ENCODE assay signal across 9 cellular contexts in the genomic region with DNA sequence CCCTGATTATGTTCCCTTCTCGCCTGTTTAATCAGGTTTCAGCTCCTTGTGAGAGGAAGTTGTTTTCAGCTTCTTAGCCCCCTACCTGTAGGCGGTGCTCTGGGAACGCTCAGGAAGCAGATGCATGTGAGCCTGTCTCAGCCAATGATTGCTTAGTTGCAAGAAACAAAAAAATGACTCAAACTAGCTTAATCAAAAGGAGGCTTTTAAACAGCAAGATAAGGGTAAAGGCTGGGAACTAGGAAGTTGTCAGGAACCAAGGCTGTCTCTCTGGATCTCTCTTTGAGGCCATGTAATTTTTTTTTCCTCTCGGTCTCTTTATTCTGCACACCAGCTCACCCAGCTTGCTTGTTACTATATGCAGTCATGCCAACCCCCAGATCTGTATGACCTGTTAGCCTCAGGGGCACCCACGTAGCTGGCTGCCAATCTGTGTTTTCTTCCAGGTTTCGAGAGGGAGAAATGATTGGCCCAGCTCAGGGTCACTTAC.
A peak's percentile ranks its signal among the peaks of the same experiment; 100 is the strongest.
DNase-seq lines count a peak whose midpoint lies in the region; ATAC-seq and TF ChIP-seq lines count a peak whose summit lies in the region.
"Had no signal": no experiment of that assay in that cellular context is flagged by ENCODE, and none has a peak within 500 bp of the region (broad histone marks: within the 10 kb centered on the region; RNA-seq: fewer than 3 reads in every experiment).

No MANE protein-coding gene starts in this region.

- peaks cover 8% of the 10 kb centered on the region for H3K36me3 Mint-ChIP-seq in activated naive CD8-positive, alpha-beta T cell treated with anti-CD3 and anti-CD28 coated beads for 36 hours
- peaks cover 64% of the 10 kb centered on the region for H3K36me3 Mint-ChIP-seq in CD8-positive, alpha-beta T cell

- H3K4me3 ChIP-seq in Loucy (ENCODE audit: low read length, poor library complexity, severe bottlenecking), result no peak overlapping the region
- H3K4me3 ChIP-seq in iPS-15b (ENCODE audit: low read depth, low read length), result no peak overlapping the region
- H3K4me3 ChIP-seq in CD8-positive, alpha-beta T cell (ENCODE audit: low read depth, low read length), result no peak overlapping the region
- H3K4me3 ChIP-seq: vagina had no signal

- no peaks in the 10 kb centered on the region for H3K9me3 Mint-ChIP-seq in activated naive CD8-positive, alpha-beta T cell treated with anti-CD3 and anti-CD28 coated beads for 36 hours
- no peaks in the 10 kb centered on the region for H3K9me3 Mint-ChIP-seq in CD8-positive, alpha-beta T cell

- H3K79me2 ChIP-seq in Loucy (ENCODE audit: insufficient read depth, low read length), result no peaks in the 10 kb centered on the region

- intact Hi-C loops in CD8-positive, alpha-beta T cell (cut with DNase I, micrococcal nuclease), result no loop called here

- H3K4me3 Mint-ChIP-seq in activated naive CD8-positive, alpha-beta T cell treated with anti-CD3 and anti-CD28 coated beads for 36 hours, result no peak overlapping the region
- H3K4me3 Mint-ChIP-seq in CD8-positive, alpha-beta T cell, result no peak overlapping the region

- no peaks in the 10 kb centered on the region for H3K9me3 ChIP-seq in Loucy (ENCODE audit: insufficient read depth, low read depth, low read length)
- no peaks in the 10 kb centered on the region for H3K9me3 ChIP-seq in iPS-15b (ENCODE audit: control insufficient read depth, insufficient read depth, low read length)
- no peaks in the 10 kb centered on the region for H3K9me3 ChIP-seq in CD8-positive, alpha-beta T cell (ENCODE audit: low read length)
- H3K9me3 ChIP-seq: vagina had no signal

- H3K4me1 Mint-ChIP-seq in activated naive CD8-positive, alpha-beta T cell treated with anti-CD3 and anti-CD28 coated beads for 36 hours, result peaks cover 20% of the 10 kb centered on the region
- peaks cover 11% of the 10 kb centered on the region for H3K4me1 Mint-ChIP-seq in CD8-positive, alpha-beta T cell (ENCODE audit: low read depth)

- H3K4me1 ChIP-seq in Loucy (ENCODE audit: insufficient read depth, low read length, poor library complexity, severe bottlenecking), result peaks cover 20% of the 10 kb centered on the region
- H3K4me1 ChIP-seq in iPS-15b (ENCODE audit: control insufficient read depth, insufficient read depth, low read length), result peaks cover 6% of the 10 kb centered on the region
- H3K4me1 ChIP-seq in CD8-positive, alpha-beta T cell (ENCODE audit: insufficient read depth, low read length), result no peaks in the 10 kb centered on the region

- H3K9ac ChIP-seq in Loucy (ENCODE audit: low read depth, low read length, poor library complexity, severe bottlenecking) (no peak overlapping the region), iPS-15b (ENCODE audit: low read depth, low read length) (peak overlapping the region; percentile 16)

- no peaks in the 10 kb centered on the region for H3F3A ChIP-seq in Loucy (ENCODE audit: low read depth)

- H3K27me3 Mint-ChIP-seq in activated naive CD8-positive, alpha-beta T cell treated with anti-CD3 and anti-CD28 coated beads for 36 hours, result no peaks in the 10 kb centered on the region
- no peaks in the 10 kb centered on the region for H3K27me3 Mint-ChIP-seq in CD8-positive, alpha-beta T cell (ENCODE audit: low read depth)

- CTCF ChIA-PET in CD8-positive, alpha-beta T cell (lab: Charles Lee), result interaction anchor here (0.7 to 3.2 kb wide), 7 partner anchors 7 to 714 kb away, joined by 3 to 15 read pairs (median 5); partner anchors contain the start of gene TLR10

- no peak overlapping the region for H2AFZ ChIP-seq in Loucy (ENCODE audit: low read length)

- peaks cover 12% of the 10 kb centered on the region; the same call in 1 of the 2 replicates for H3K36me3 ChIP-seq in Loucy (ENCODE audit: insufficient read depth, low read length)
- H3K36me3 ChIP-seq in iPS-15b (ENCODE audit: control insufficient read depth, insufficient read depth, low read length), result peaks cover 2% of the 10 kb centered on the region
- no peaks in the 10 kb centered on the region for H3K36me3 ChIP-seq in CD8-positive, alpha-beta T cell (ENCODE audit: insufficient read depth, low read length)
- H3K36me3 ChIP-seq: vagina had no signal

- no peaks in the 10 kb centered on the region for H3K9me2 ChIP-seq in Loucy (replicated peaks; ENCODE audit: low read depth, low read length)

- DNase-seq in ELF-1 (ENCODE audit: low read depth, low spot score), result peak; percentile 70
- DNase-seq in activated naive CD8-positive, alpha-beta T cell treated with anti-CD3 and anti-CD28 coated beads for 36 hours, result peak; percentile 11
- DNase-seq in middle frontal gyrus (ENCODE audit: extremely low spot score, low spot score), result no peak
- no peak for DNase-seq in CD8-positive, alpha-beta T cell

- H3K27ac Mint-ChIP-seq in activated naive CD8-positive, alpha-beta T cell treated with anti-CD3 and anti-CD28 coated beads for 36 hours, result no peak overlapping the region
- H3K27ac Mint-ChIP-seq in CD8-positive, alpha-beta T cell, result no peak overlapping the region

- no peaks in the 10 kb centered on the region for H4K20me1 ChIP-seq in Loucy (ENCODE audit: insufficient read depth, low read length, poor library complexity, severe bottlenecking)

- H3K27me3 ChIP-seq in Loucy (ENCODE audit: insufficient read depth, low read length, poor library complexity, severe bottlenecking) (no peaks in the 10 kb centered on the region), iPS-15b (ENCODE audit: control insufficient read depth, insufficient read depth, low read length) (no peaks in the 10 kb centered on the region)
- no peaks in the 10 kb centered on the region for H3K27me3 ChIP-seq in CD8-positive, alpha-beta T cell (ENCODE audit: insufficient read depth, low read length)
- H3K27me3 ChIP-seq: vagina had no signal

- POLR2A ChIA-PET in CD8-positive, alpha-beta T cell (lab: Charles Lee), result no interaction called here

- H3K4me2 ChIP-seq in Loucy (ENCODE audit: low read depth, low read length, poor library complexity, severe bottlenecking), result no peak overlapping the region

- H3K27ac ChIP-seq in CD8-positive, alpha-beta T cell (ENCODE audit: low read depth, low read length), result no peak overlapping the region
- H3K27ac ChIP-seq: vagina had no signal

- no peak for ATAC-seq in CD8-positive, alpha-beta T cell
- no peak for ATAC-seq in HG03159 (IDR thresholded peaks at IDR 0.05; ENCODE audit: unreplicated experiment)
- ATAC-seq in HG03097 (IDR thresholded peaks at IDR 0.05; ENCODE audit: low FRiP score, unreplicated experiment), result no peak

- TF ChIP-seq CTCF in Loucy (conservative IDR thresholded peaks at IDR 0.05; ENCODE audit: low read length), result peak; percentile 63
- TF ChIP-seq CTCF in CD8-positive, alpha-beta T cell (IDR thresholded peaks at IDR 0.05), result no peak

Comparison
In these comparisons a context has a peak if more than half of its experiments do, and no peak if none do; other contexts are left out.
1. DNase-seq: peak in ELF-1 (single experiment) and activated naive CD8-positive, alpha-beta T cell treated with anti-CD3 and anti-CD28 coated beads for 36 hours (single experiment); none in middle frontal gyrus (single experiment) and CD8-positive, alpha-beta T cell (0 of 7).